Comparison of ENCODE assay signal across 9 cellular contexts in genomic region chr14:31263485-31264133, GRCh38. TPM values are rescaled to one million over a fixed set of nuclear protein-coding genes. Genes with fewer than 3 reads are reported as not detected.
A peak's percentile ranks its signal among the peaks of the same experiment; 100 is the strongest.
DNase-seq lines count a peak whose midpoint lies in the region; ATAC-seq and TF ChIP-seq lines count a peak whose summit lies in the region.
"Had no signal": no experiment of that assay in that cellular context is flagged by ENCODE, and none has a peak within 500 bp of the region (broad histone marks: within the 10 kb centered on the region; RNA-seq: fewer than 3 reads in every experiment).

No MANE protein-coding gene starts in this region.

- TF ChIP-seq POLR2A in IMR-90 (IDR thresholded peaks at IDR 0.05; ENCODE audit: low read depth, low read length) = no peak

- TF ChIP-seq RAD21 in IMR-90 (IDR thresholded peaks at IDR 0.05; ENCODE audit: low read length) = no peak; the same call in 1 of the 2 replicates

- intact Hi-C loops in IMR-90 (cut with micrococcal nuclease) (loop anchor here (5.0 kb wide), 1 partner anchor 56 kb away; the partner anchor contains the start of gene HECTD1), left lung (cut with DNase I) (no loop called here), tibial artery (cut with DNase I; ENCODE audit: low total_unique reads) (no loop called here)

- peak overlapping the region; percentile 91 for H2BK120ac ChIP-seq in IMR-90 (ENCODE audit: low read depth, low read length)

- H4K8ac ChIP-seq in IMR-90 (ENCODE audit: low read depth in 2 of 2, low read length in 2 of 2) = peak overlapping the region; percentile 3 to 82; a peak in 3 of 4 replicates

- H3K27me3 ChIP-seq in IMR-90 (ENCODE audit: control insufficient read depth, insufficient read depth, low read length) = no peaks in the 10 kb centered on the region
- no peaks in the 10 kb centered on the region for H3K27me3 ChIP-seq in left lung
- no peaks in the 10 kb centered on the region for H3K27me3 ChIP-seq in tibial artery

- peak overlapping the region; percentile 70 for H3K18ac ChIP-seq in IMR-90 (ENCODE audit: low read depth, low read length)

- H4K20me1 ChIP-seq in IMR-90 (ENCODE audit: insufficient read depth, low read length) = no peaks in the 10 kb centered on the region

- no TSS peak for BruUV-seq in IMR-90 (replicated peaks; lab: Mats Ljungman, UMichigan)

- peak overlapping the region; percentile 67 for H3K14ac ChIP-seq in IMR-90 (replicated peaks; ENCODE audit: low read depth, low read length)

- POLR2A ChIA-PET in IMR-90 (lab: Charles Lee; ENCODE audit: unreplicated experiment) = interaction anchor here (1.0 kb wide), 1 partner anchor 9 kb away, joined by 3 read pairs; no protein-coding TSS in a partner anchor

- ATAC-seq in IMR-90 (ENCODE audit: low read depth) = peak; percentile 98
- peak; percentile 88 for ATAC-seq in left lung
- ATAC-seq in HG03378 (IDR thresholded peaks at IDR 0.05; ENCODE audit: unreplicated experiment) = no peak
- no peak for ATAC-seq in GM21423 (IDR thresholded peaks at IDR 0.05; ENCODE audit: unreplicated experiment)

- H3K79me1 ChIP-seq in IMR-90 (ENCODE audit: low read depth in 1 of 2, low read length in 2 of 2) = no peaks in the 10 kb centered on the region

- H3K9me3 ChIP-seq in IMR-90 (ENCODE audit: control insufficient read depth, insufficient read depth, low read length) (no peaks in the 10 kb centered on the region), left lung (no peaks in the 10 kb centered on the region), tibial artery (no peaks in the 10 kb centered on the region)

- H3K4me3 ChIP-seq in IMR-90 (ENCODE audit: insufficient read depth, low read depth, low read length) (no peak overlapping the region), left lung (no peak overlapping the region), tibial artery (no peak overlapping the region)

- H3K27ac Mint-ChIP-seq in chondrocyte (ENCODE audit: unreplicated experiment) = peak overlapping the region; percentile 83

- peak overlapping the region; percentile 49 for H3K56ac ChIP-seq in IMR-90 (ENCODE audit: extremely low read depth, insufficient read depth, low read length)

- no peaks in the 10 kb centered on the region for H3K9me3 Mint-ChIP-seq in chondrocyte (ENCODE audit: low read depth)

- dilution Hi-C loops in IMR-90 (cut with HindIII; ENCODE audit: low sequenced_read_pairs, unreplicated experiment) = no loop called here

- H3K9ac ChIP-seq in IMR-90 (ENCODE audit: low read depth, low read length) = no peak overlapping the region

- H3K9me1 ChIP-seq in IMR-90 (ENCODE audit: insufficient read depth, low read length) = peaks cover 17% of the 10 kb centered on the region

- in situ Hi-C loops in IMR-90 (cut with MboI; ENCODE audit: low sequenced_read_pairs) = no loop called here

- no peak overlapping the region for H3K4me3 Mint-ChIP-seq in chondrocyte (ENCODE audit: unreplicated experiment)

- H3K4me1 ChIP-seq in IMR-90 (ENCODE audit: control insufficient read depth, insufficient read depth, low read length) (peaks cover 13% of the 10 kb centered on the region), left lung (peaks cover 7 to 28% of the 10 kb centered on the region in 2 donors), tibial artery (peaks cover 0 to 42% (median 19%) of the 10 kb centered on the region in 4 donors)

- peak overlapping the region; percentile 79; the same call in 2 of the 3 replicates for H2BK15ac ChIP-seq in IMR-90 (ENCODE audit: low read depth, low read length)

- DNase-seq in IMR-90 (peak; percentile 100), chondrocyte (ENCODE audit: low spot score) (no peak), left lung (peak in 1 of 2 donors; percentile 70), tibial artery (peak; percentile 73 to 79), GDM1 (lab: John Stamatoyannopoulos, UW) (no peak), amygdala (lab: John Stamatoyannopoulos, UW) (no peak)
- DNase-seq: NCI-H1930 had no signal

- H3K36me3 Mint-ChIP-seq in chondrocyte (ENCODE audit: low read depth) = no peaks in the 10 kb centered on the region

- H2AK9ac ChIP-seq in IMR-90 (replicated peaks; ENCODE audit: low read depth, low read length, poor library complexity) = peak overlapping the region; percentile 77

- TF ChIP-seq CTCF in IMR-90 (conservative IDR thresholded peaks at IDR 0.05; ENCODE audit: low read depth, low read length) (no peak), chondrocyte (IDR thresholded peaks at IDR 0.05) (no peak), left lung (IDR thresholded peaks at IDR 0.05) (no peak), tibial artery (IDR thresholded peaks at IDR 0.05) (no peak)

- H3K27ac ChIP-seq in IMR-90 (ENCODE audit: insufficient read depth, low read length) = peak overlapping the region; percentile 82
- H3K27ac ChIP-seq in left lung = peak overlapping the region; percentile 66 to 78
- peak overlapping the region; percentile 25 to 60 for H3K27ac ChIP-seq in tibial artery

- no peaks in the 10 kb centered on the region for H3K27me3 Mint-ChIP-seq in chondrocyte (ENCODE audit: low read depth)

- H2BK5ac ChIP-seq in IMR-90 (ENCODE audit: low read depth, low read length, poor library complexity, severe bottlenecking) = peak overlapping the region; percentile 87

- H3K4me2 ChIP-seq in IMR-90 (ENCODE audit: low read depth, low read length) = peak overlapping the region; percentile 49

- H3K36me3 ChIP-seq in IMR-90 (ENCODE audit: control insufficient read depth, insufficient read depth, low read length) (no peaks in the 10 kb centered on the region), left lung (no peaks in the 10 kb centered on the region), tibial artery (no peaks in the 10 kb centered on the region)

- H3K4ac ChIP-seq in IMR-90 (ENCODE audit: low read depth, low read length) = peak overlapping the region; percentile 87

- peak overlapping the region; percentile 94 for H2BK20ac ChIP-seq in IMR-90 (ENCODE audit: low read depth, low read length)

- CTCF ChIA-PET in IMR-90 (lab: Yijun Ruan, JAX) = interaction anchor here (0.6 to 1.5 kb wide), 2 partner anchors 22 to 56 kb away, joined by 3 to 5 read pairs; partner anchors contain the start of gene HECTD1

- peak overlapping the region; percentile 55 for H3K23ac ChIP-seq in IMR-90 (ENCODE audit: low read depth, low read length)

- H4K91ac ChIP-seq in IMR-90 (ENCODE audit: insufficient read depth, low read depth, low read length) = peak overlapping the region; percentile 82

- H2AFZ ChIP-seq in IMR-90 (replicated peaks; ENCODE audit: low read length, poor library complexity) = peak overlapping the region; percentile 74

- WGBS in IMR-90 (ENCODE audit: extremely low coverage in 2 of 2, insufficient read length in 1 of 2), 2 experiments = no CpG with 5 or more reads among the region's 2 CpGs

- H4K5ac ChIP-seq in IMR-90 (ENCODE audit: low read depth, low read length) = peak overlapping the region; percentile 62

- peak overlapping the region; percentile 82; the same call in 1 of the 2 replicates for H2AK5ac ChIP-seq in IMR-90 (ENCODE audit: low read depth, low read length)

- H3K4me1 Mint-ChIP-seq in chondrocyte (ENCODE audit: low read depth) = peaks cover 29% of the 10 kb centered on the region

TF ChIP-seq in IMR-90, 13 proteins besides CTCF, POLR2A, EP300 and RAD21:
- TF ChIP-seq, protein P1, sequence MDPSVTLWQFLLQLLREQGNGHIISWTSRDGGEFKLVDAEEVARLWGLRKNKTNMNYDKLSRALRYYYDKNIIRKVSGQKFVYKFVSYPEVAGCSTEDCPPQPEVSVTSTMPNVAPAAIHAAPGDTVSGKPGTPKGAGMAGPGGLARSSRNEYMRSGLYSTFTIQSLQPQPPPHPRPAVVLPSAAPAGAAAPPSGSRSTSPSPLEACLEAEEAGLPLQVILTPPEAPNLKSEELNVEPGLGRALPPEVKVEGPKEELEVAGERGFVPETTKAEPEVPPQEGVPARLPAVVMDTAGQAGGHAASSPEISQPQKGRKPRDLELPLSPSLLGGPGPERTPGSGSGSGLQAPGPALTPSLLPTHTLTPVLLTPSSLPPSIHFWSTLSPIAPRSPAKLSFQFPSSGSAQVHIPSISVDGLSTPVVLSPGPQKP (IDR thresholded peaks at IDR 0.05; ENCODE audit: borderline replicate concordance, low read depth, low read length) = no peak
- TF ChIP-seq BHLHE40 (IDR thresholded peaks at IDR 0.05; ENCODE audit: low read depth, low read length) (peak; percentile 85), RCOR1 (IDR thresholded peaks at IDR 0.05; ENCODE audit: insufficient replicate concordance, low read length) (peak; percentile 96), FOS (IDR thresholded peaks at IDR 0.05; ENCODE audit: low read depth, low read length) (peak; percentile 95), MXI1 (IDR thresholded peaks at IDR 0.05; ENCODE audit: borderline replicate concordance, low read depth, low read length) (peak; percentile 52; the same call in 1 of the 2 replicates), SMC3 (IDR thresholded peaks at IDR 0.05; ENCODE audit: low read depth, low read length) (no peak), CEBPB (IDR thresholded peaks at IDR 0.05; ENCODE audit: low read depth, low read length) (peak; percentile 51; the same call in 1 of the 2 replicates), CHD1 (IDR thresholded peaks at IDR 0.05; ENCODE audit: low read depth, low read length) (peak; percentile 39; the same call in 1 of the 2 replicates), MAFK (IDR thresholded peaks at IDR 0.05; ENCODE audit: low read depth, low read length) (no peak), NFE2L2 (IDR thresholded peaks at IDR 0.05; ENCODE audit: low read depth, low read length) (no peak), RFX5 (IDR thresholded peaks at IDR 0.05; ENCODE audit: low read depth, low read length) (no peak), MAZ (IDR thresholded peaks at IDR 0.05; ENCODE audit: borderline replicate concordance, low read depth, low read length) (peak; percentile 73; the same call in 1 of the 2 replicates)
- TF ChIP-seq, protein P2, sequence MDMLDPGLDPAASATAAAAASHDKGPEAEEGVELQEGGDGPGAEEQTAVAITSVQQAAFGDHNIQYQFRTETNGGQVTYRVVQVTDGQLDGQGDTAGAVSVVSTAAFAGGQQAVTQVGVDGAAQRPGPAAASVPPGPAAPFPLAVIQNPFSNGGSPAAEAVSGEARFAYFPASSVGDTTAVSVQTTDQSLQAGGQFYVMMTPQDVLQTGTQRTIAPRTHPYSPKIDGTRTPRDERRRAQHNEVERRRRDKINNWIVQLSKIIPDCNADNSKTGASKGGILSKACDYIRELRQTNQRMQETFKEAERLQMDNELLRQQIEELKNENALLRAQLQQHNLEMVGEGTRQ (IDR thresholded peaks at IDR 0.05; ENCODE audit: low read depth, low read length) = peak; percentile 36; the same call in 1 of the 2 replicates

RNA-seq across cellular contexts. Expression of gene HECTD1, which starts 56.0 kb away (rescaled TPM):
- total RNA-seq in IMR-90 (2012; rRNA removed) = 222 and 228 TPM in 2 replicates
- polyA plus RNA-seq in IMR-90 (2012; rRNA removed) = 48.5 and 48.8 TPM in 2 replicates
- 7.8 and 13.6 TPM in 2 replicates for polyA plus RNA-seq in IMR-90 (2012; cell fraction: cytosol; rRNA removed)
- polyA plus RNA-seq in IMR-90 (2012; cell fraction: nucleus; rRNA removed; ENCODE audit: low replicate concordance) = 22.3 and 106 TPM in 2 replicates
- total RNA-seq in chondrocyte = 142 to 178 TPM (median 146 TPM) in 3 replicates
- 100 to 1,000 TPM; 160 to 165 TPM for total RNA-seq in left lung

Comparison
In these comparisons a context has a peak if more than half of its experiments do, and no peak if none do; other contexts are left out.
1. ATAC-seq: peak in IMR-90 (single experiment) and left lung (single experiment); none in HG03378 (single experiment) and GM21423 (single experiment).
2. DNase-seq: peak in IMR-90 (single experiment) and tibial artery (2 of 2); none in chondrocyte (single experiment), GDM1 (single experiment) and amygdala (0 of 56).
3. Peak in every context shown above with its lines, with median percentiles within 50 percentile points of each other: H3K27ac ChIP-seq.